8 cellular contexts compared by ENCODE assay signal in the genomic region with DNA sequence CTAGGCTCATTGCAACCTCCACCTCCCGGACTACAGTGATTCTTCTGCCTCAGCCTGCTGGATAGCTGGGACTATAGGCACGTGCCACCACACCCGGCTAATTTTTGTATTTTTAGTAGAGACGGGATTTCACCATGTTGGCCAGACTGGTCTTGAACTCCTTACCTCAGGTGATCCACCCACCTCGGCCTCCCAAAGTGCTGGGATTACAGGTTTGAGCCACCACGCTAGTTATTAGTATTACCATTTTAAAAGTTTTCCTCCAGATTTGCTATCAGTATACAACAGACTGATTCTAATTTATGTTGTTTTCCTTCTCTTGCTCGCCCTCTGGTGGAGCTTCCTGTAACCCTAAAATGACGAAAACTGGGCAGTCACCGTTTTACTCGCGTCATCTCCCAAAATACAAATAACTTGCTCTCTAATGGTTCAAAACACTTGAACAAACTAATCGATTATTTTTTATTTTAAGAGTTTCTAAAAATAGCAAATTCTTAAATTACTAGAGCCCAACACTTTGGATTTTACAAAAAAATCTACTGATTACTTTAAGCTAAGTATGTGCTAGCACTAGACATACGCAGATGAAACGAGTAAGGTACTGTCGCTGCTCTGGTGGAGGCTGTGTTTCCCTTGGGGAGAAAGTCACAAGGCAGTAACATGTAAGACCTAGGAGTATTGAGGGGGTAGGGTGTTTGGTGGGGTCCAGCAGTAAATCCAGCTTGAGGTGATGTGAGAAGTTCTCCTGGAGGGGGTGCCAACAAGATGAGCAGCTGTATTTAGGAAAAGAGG.
DNase-seq lines count a peak whose midpoint lies in the region; ATAC-seq, FAIRE-seq and TF ChIP-seq lines count a peak whose summit lies in the region.

No MANE protein-coding gene starts in this region.

- FAIRE-seq in A204.1 (lab: Jason Lieb, UNC) (peak; percentile 78), GM12891 (lab: Jason Lieb, UNC) (peak; percentile 43)

- ATAC-seq in HG02938 (IDR thresholded peaks at IDR 0.05; ENCODE audit: unreplicated experiment), result peak; percentile 62

- no peak for TF ChIP-seq POLR2A in GM12891 (IDR thresholded peaks at IDR 0.05; ENCODE audit: low read depth, low read length)

- DNase-seq in GM12891 (ENCODE audit: insufficient read length, low spot score), result no peak
- peak; percentile 15 for DNase-seq in NCI-H226
- DNase-seq in activated CD4-positive, alpha-beta T cell treated with anti-CD3 and anti-CD28 coated beads, Interleukin-2, amount 50 U/mL, for 1 hour, result peak; percentile 70
- DNase-seq in dermis blood vessel endothelial cell, result peak; percentile 81
- peak; percentile 92 for DNase-seq in medulla oblongata (ENCODE audit: extremely low spot score)
- DNase-seq in stimulated activated CD8-positive, alpha-beta memory T cell treated with anti-CD3 and anti-CD28 coated beads, Interleukin-2, amount 100 ng/mL, for 1 hour (ENCODE audit: low read depth in 2 of 2), result peak; percentile 39 to 42

TF ChIP-seq in GM12891, 5 proteins besides CTCF, POLR2A, EP300 and RAD21:
- TF ChIP-seq POLR2AphosphoS5 (IDR thresholded peaks at IDR 0.05; ENCODE audit: low read depth, low read length) (no peak), SPI1 (IDR thresholded peaks at IDR 0.05; ENCODE audit: low read depth, low read length) (no peak), PAX5 (IDR thresholded peaks at IDR 0.05; ENCODE audit: insufficient read depth, low read length, severe bottlenecking) (no peak), TAF1 (IDR thresholded peaks at IDR 0.05; ENCODE audit: low read depth, low read length) (no peak)
